15 cellular contexts compared by ENCODE assay signal in the genomic region with DNA sequence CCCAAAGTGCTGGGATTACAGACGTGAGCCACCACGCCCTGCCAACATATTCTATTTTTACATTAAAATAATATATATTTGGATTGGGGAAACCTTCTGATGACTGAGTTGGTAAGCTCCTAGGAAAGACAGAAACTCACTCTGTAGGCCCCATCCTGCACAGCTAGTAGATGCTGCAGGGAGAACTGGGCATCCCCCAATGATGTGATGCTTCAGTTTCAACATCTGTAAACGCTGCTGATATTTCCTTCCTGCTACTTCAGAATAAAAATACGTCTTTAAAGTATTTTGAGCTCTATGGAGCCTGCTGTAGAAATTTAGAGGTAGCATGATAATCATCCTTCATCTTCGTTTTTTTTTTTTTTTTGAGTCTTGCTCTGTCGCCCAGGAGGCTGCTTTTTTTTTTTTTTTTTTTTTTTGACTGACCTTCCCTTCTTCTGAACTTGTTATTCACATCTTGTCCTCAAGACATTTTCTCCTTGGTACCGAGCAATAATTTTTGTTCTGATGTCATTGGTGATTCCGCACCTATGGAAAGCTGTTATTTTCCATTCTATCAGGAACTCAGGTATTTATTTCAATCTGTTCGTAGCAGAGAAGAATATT. TPM values are rescaled to one million over a fixed set of nuclear protein-coding genes. Genes with fewer than 3 reads are reported as not detected.
DNase-seq lines count a peak whose midpoint lies in the region; ATAC-seq and TF ChIP-seq lines count a peak whose summit lies in the region.
"Had no signal": no experiment of that assay in that cellular context is flagged by ENCODE, and none has a peak within 500 bp of the region (broad histone marks: within the 10 kb centered on the region; RNA-seq: fewer than 3 reads in every experiment).

No MANE protein-coding gene starts in this region.

- ATAC-seq in GM21528 (IDR thresholded peaks at IDR 0.05; ENCODE audit: low FRiP score, unreplicated experiment), result peak; percentile 2
- ATAC-seq in stimulated activated memory B cell treated with anti-CD40 and anti-IgM and Interleukin-4, amounts not matched to agents 10 μg/mL and 1 μg/mL and 100 μg/mL, for 72 hours, result peak; percentile 56
- no peak for ATAC-seq in omental fat pad (ENCODE audit: low FRiP score)

- no peak for DNase-seq in activated naive CD4-positive, alpha-beta T cell (lab: John Stamatoyannopoulos, UW)
- DNase-seq in activated CD4-positive, alpha-beta memory T cell treated with anti-CD3 and anti-CD28 coated beads, Interleukin-2, amount 10 ng/mL, durations not matched to agents 7 days and 5 days, result no peak
- DNase-seq in omental fat pad (ENCODE audit: low spot score), result no peak
- no peak for DNase-seq in Kasumi-1 (lab: John Stamatoyannopoulos, UW)
- no peak for DNase-seq in NCI-H510A treated with DMSO at 0.1 percent for 48 hours (lab: John Stamatoyannopoulos, UW)
- DNase-seq: caudate nucleus; HFFc6; hippocampal formation; kidney; NCI-H2029 treated with DMSO at 0.1 percent for 48 hours; NCI-H510A; stimulated activated CD4-positive, alpha-beta T cell treated with anti-CD3 and anti-CD28 coated beads, Interleukin-2, amount 100 ng/mL, for 24 hours had no signal

- peaks cover 17% of the 10 kb centered on the region for H3K9me3 Mint-ChIP-seq in activated naive CD4-positive, alpha-beta T cell treated with anti-CD3 and anti-CD28 coated beads, Interleukin-2, amount 50 U/mL, for 24 hours
- peaks cover 21% of the 10 kb centered on the region for H3K9me3 Mint-ChIP-seq in activated CD4-positive, alpha-beta memory T cell treated with anti-CD3 and anti-CD28 coated beads, Interleukin-2, amount 10 ng/mL, durations not matched to agents 7 days and 5 days
- peaks cover 12% of the 10 kb centered on the region for H3K9me3 Mint-ChIP-seq in stimulated activated memory B cell treated with anti-CD40 and anti-IgM and Interleukin-4, amounts not matched to agents 10 μg/mL and 1 μg/mL and 100 μg/mL, for 72 hours

- peaks cover 72% of the 10 kb centered on the region for H3K4me1 Mint-ChIP-seq in activated naive CD4-positive, alpha-beta T cell treated with anti-CD3 and anti-CD28 coated beads, Interleukin-2, amount 50 U/mL, for 24 hours
- peaks cover 53% of the 10 kb centered on the region for H3K4me1 Mint-ChIP-seq in activated CD4-positive, alpha-beta memory T cell treated with anti-CD3 and anti-CD28 coated beads, Interleukin-2, amount 10 ng/mL, durations not matched to agents 7 days and 5 days
- peaks cover 94% of the 10 kb centered on the region for H3K4me1 Mint-ChIP-seq in stimulated activated memory B cell treated with anti-CD40 and anti-IgM and Interleukin-4, amounts not matched to agents 10 μg/mL and 1 μg/mL and 100 μg/mL, for 72 hours

- H3K36me3 Mint-ChIP-seq in activated naive CD4-positive, alpha-beta T cell treated with anti-CD3 and anti-CD28 coated beads, Interleukin-2, amount 50 U/mL, for 24 hours, result peaks cover 33% of the 10 kb centered on the region
- peaks cover 29% of the 10 kb centered on the region for H3K36me3 Mint-ChIP-seq in activated CD4-positive, alpha-beta memory T cell treated with anti-CD3 and anti-CD28 coated beads, Interleukin-2, amount 10 ng/mL, durations not matched to agents 7 days and 5 days (ENCODE audit: low read depth)
- peaks cover 34% of the 10 kb centered on the region for H3K36me3 Mint-ChIP-seq in stimulated activated memory B cell treated with anti-CD40 and anti-IgM and Interleukin-4, amounts not matched to agents 10 μg/mL and 1 μg/mL and 100 μg/mL, for 72 hours

- TF ChIP-seq CTCF in omental fat pad (IDR thresholded peaks at IDR 0.05), result no peak

- peak overlapping the region; percentile 81 for H3K4me3 Mint-ChIP-seq in activated naive CD4-positive, alpha-beta T cell treated with anti-CD3 and anti-CD28 coated beads, Interleukin-2, amount 50 U/mL, for 24 hours
- H3K4me3 Mint-ChIP-seq in activated CD4-positive, alpha-beta memory T cell treated with anti-CD3 and anti-CD28 coated beads, Interleukin-2, amount 10 ng/mL, durations not matched to agents 7 days and 5 days, result peak overlapping the region; percentile 72
- H3K4me3 Mint-ChIP-seq in stimulated activated memory B cell treated with anti-CD40 and anti-IgM and Interleukin-4, amounts not matched to agents 10 μg/mL and 1 μg/mL and 100 μg/mL, for 72 hours, result peak overlapping the region; percentile 84
- H3K4me3 Mint-ChIP-seq: HFFc6 had no signal

- CTCF ChIA-PET in activated CD4-positive, alpha-beta memory T cell treated with anti-CD3 and anti-CD28 coated beads, Interleukin-2, amount 10 ng/mL, durations not matched to agents 7 days and 5 days (lab: Charles Lee), result interaction anchor here (0.6 to 3.9 kb wide), 8 partner anchors 10 to 188 kb away, joined by 3 to 34 read pairs (median 4); a partner anchor contains a TSS

- H3K27me3 Mint-ChIP-seq in activated naive CD4-positive, alpha-beta T cell treated with anti-CD3 and anti-CD28 coated beads, Interleukin-2, amount 50 U/mL, for 24 hours, result no peaks in the 10 kb centered on the region
- no peaks in the 10 kb centered on the region for H3K27me3 Mint-ChIP-seq in activated CD4-positive, alpha-beta memory T cell treated with anti-CD3 and anti-CD28 coated beads, Interleukin-2, amount 10 ng/mL, durations not matched to agents 7 days and 5 days
- H3K27me3 Mint-ChIP-seq in stimulated activated memory B cell treated with anti-CD40 and anti-IgM and Interleukin-4, amounts not matched to agents 10 μg/mL and 1 μg/mL and 100 μg/mL, for 72 hours, result no peaks in the 10 kb centered on the region

- peak overlapping the region; percentile 99 for H3K27ac Mint-ChIP-seq in activated naive CD4-positive, alpha-beta T cell treated with anti-CD3 and anti-CD28 coated beads, Interleukin-2, amount 50 U/mL, for 24 hours
- peak overlapping the region; percentile 92 for H3K27ac Mint-ChIP-seq in activated CD4-positive, alpha-beta memory T cell treated with anti-CD3 and anti-CD28 coated beads, Interleukin-2, amount 10 ng/mL, durations not matched to agents 7 days and 5 days
- peak overlapping the region; percentile 100 for H3K27ac Mint-ChIP-seq in stimulated activated memory B cell treated with anti-CD40 and anti-IgM and Interleukin-4, amounts not matched to agents 10 μg/mL and 1 μg/mL and 100 μg/mL, for 72 hours
- H3K27ac Mint-ChIP-seq: HFFc6 had no signal

- POLR2A ChIA-PET in activated CD4-positive, alpha-beta memory T cell treated with anti-CD3 and anti-CD28 coated beads, Interleukin-2, amount 10 ng/mL, durations not matched to agents 7 days and 5 days (lab: Charles Lee), result interaction anchor here (0.7 to 5.8 kb wide), 17 partner anchors 9 to 189 kb away, joined by 3 to 68 read pairs (median 4); a partner anchor contains a TSS

RNA-seq across cellular contexts. Expression of a gene that starts 21.8 kb away (rescaled TPM):
- total RNA-seq in activated CD4-positive, alpha-beta memory T cell treated with anti-CD3 and anti-CD28 coated beads, Interleukin-2, amount 10 ng/mL, durations not matched to agents 7 days and 5 days, result 10 to 100 TPM; 11.8 to 15.0 TPM
- 10 to 100 TPM in 3 of 4 donors, 1 to 10 TPM in 1; 7.8 to 19.8 (median 12.3) TPM for total RNA-seq in omental fat pad

RNA-seq across cellular contexts. Expression of a gene that starts 52.8 kb away (rescaled TPM):
- total RNA-seq in activated CD4-positive, alpha-beta memory T cell treated with anti-CD3 and anti-CD28 coated beads, Interleukin-2, amount 10 ng/mL, durations not matched to agents 7 days and 5 days, result 10 to 100 TPM; 26.3 to 27.2 TPM
- total RNA-seq in omental fat pad, result 10 to 100 TPM; 16.1 to 98.0 (median 58.8) TPM
